Comparison of ENCODE assay signal across 7 cellular contexts in genomic region chr6:27592481-27593199, GRCh38.
DNase-seq lines count a peak whose midpoint lies in the region; ATAC-seq and TF ChIP-seq lines count a peak whose summit lies in the region.

No MANE protein-coding gene starts in this region.

- H3K9me3 Mint-ChIP-seq in neural crest cell (no peaks in the 10 kb centered on the region), type B pancreatic cell (no peaks in the 10 kb centered on the region)

- no peak overlapping the region for H3K4me3 Mint-ChIP-seq in neural crest cell
- H3K4me3 Mint-ChIP-seq in type B pancreatic cell: no peak overlapping the region

- no peaks in the 10 kb centered on the region for H3K4me1 Mint-ChIP-seq in neural crest cell
- no peaks in the 10 kb centered on the region for H3K4me1 Mint-ChIP-seq in type B pancreatic cell (ENCODE audit: unreplicated experiment)

- peak; percentile 80 for DNase-seq in GM20000 (ENCODE audit: low spot score)
- peak; percentile 78 for DNase-seq in OCI-M2 (lab: John Stamatoyannopoulos, UW; ENCODE audit: unreplicated experiment)
- peak; percentile 63 to 92 for DNase-seq in cardiac fibroblast (ENCODE audit: low read depth in 2 of 2)
- DNase-seq in neural crest cell (ENCODE audit: low read depth, low spot score): peak; percentile 65
- DNase-seq in type B pancreatic cell (ENCODE audit: extremely low spot score, unreplicated experiment): no peak

- peak overlapping the region; percentile 69 for H3K4me3 ChIP-seq in GM08714 (ENCODE audit: low read length)
- peak overlapping the region; percentile 22 to 35 for H3K4me3 ChIP-seq in cardiac fibroblast (replicated peaks in 1 of 2; ENCODE audit: low read depth in 2 of 2, low read length in 2 of 2)

- peaks cover 38% of the 10 kb centered on the region for H3K27me3 Mint-ChIP-seq in neural crest cell (ENCODE audit: low read depth)
- peaks cover 30% of the 10 kb centered on the region for H3K27me3 Mint-ChIP-seq in type B pancreatic cell

- H3K36me3 Mint-ChIP-seq in neural crest cell (ENCODE audit: low read depth) (no peaks in the 10 kb centered on the region), type B pancreatic cell (no peaks in the 10 kb centered on the region)

- TF ChIP-seq CTCF in GM20000 (IDR thresholded peaks at IDR 0.05; ENCODE audit: extremely low read depth, missing control alignments) (no peak), cardiac fibroblast (IDR thresholded peaks at IDR 0.05; ENCODE audit: low read depth, low read length) (no peak), neural crest cell (conservative IDR thresholded peaks at IDR 0.05) (no peak), type B pancreatic cell (conservative IDR thresholded peaks at IDR 0.05) (no peak)

- ATAC-seq in HG03457 (IDR thresholded peaks at IDR 0.05; ENCODE audit: unreplicated experiment): peak; percentile 81

- H3K27ac Mint-ChIP-seq in neural crest cell (ENCODE audit: unreplicated experiment): no peak overlapping the region
- no peak overlapping the region for H3K27ac Mint-ChIP-seq in type B pancreatic cell
